13 cellular contexts compared by ENCODE assay signal in genomic region chr17:35172321-35172720, GRCh38. TPM values are rescaled to one million over a fixed set of nuclear protein-coding genes. Genes with fewer than 3 reads are reported as not detected.
A peak's percentile ranks its signal among the peaks of the same experiment; 100 is the strongest.
DNase-seq lines count a peak whose midpoint lies in the region; ATAC-seq lines count a peak whose summit lies in the region.
"Not testable (repeated sequence)": the region's sequence is repeated elsewhere in the genome, so short reads cannot be mapped to it uniquely, and the experiment has no call there.
"Had no signal": no experiment of that assay in that cellular context is flagged by ENCODE, and none has a peak within 500 bp of the region (broad histone marks: within the 10 kb centered on the region; RNA-seq: fewer than 3 reads in every experiment).

No MANE protein-coding gene starts in this region.

- not testable (repeated sequence) for H3K36me3 ChIP-seq in CD8-positive, alpha-beta memory T cell (ENCODE audit: insufficient read depth, low read length); effector memory CD4-positive, alpha-beta T cell (ENCODE audit: control insufficient read depth, insufficient read depth, low read length); naive thymus-derived CD4-positive, alpha-beta T cell (ENCODE audit: control insufficient read depth in 2 of 3, insufficient read depth in 3 of 3, low read length in 3 of 3)

- H3K27me3 Mint-ChIP-seq in CD8-positive, alpha-beta memory T cell; activated CD4-positive, alpha-beta memory T cell treated with anti-CD3 and anti-CD28 coated beads for 36 hours; activated naive CD4-positive, alpha-beta T cell treated with anti-CD3 and anti-CD28 coated beads, Interleukin-2, amount 50 U/mL, for 24 hours; naive thymus-derived CD4-positive, alpha-beta T cell; stimulated activated naive CD8-positive, alpha-beta T cell treated with anti-CD3 and anti-CD28 coated beads, Interleukin-15, Interleukin-2, amounts not matched to agents 100 ng/mL and 50 ng/mL, for 24 hours: not testable (repeated sequence)

- H3K27ac ChIP-seq in CD8-positive, alpha-beta memory T cell (ENCODE audit: low read depth, low read length) = not testable (repeated sequence)
- peak overlapping the region; percentile 46 for H3K27ac ChIP-seq in effector memory CD4-positive, alpha-beta T cell (ENCODE audit: insufficient read depth, low read length, poor library complexity, severe bottlenecking)
- H3K27ac ChIP-seq in naive thymus-derived CD4-positive, alpha-beta T cell (ENCODE audit: low read depth, low read length) = peak overlapping the region; percentile 47

- CTCF ChIA-PET in CD8-positive, alpha-beta memory T cell (lab: Charles Lee) = interaction anchor here (0.9 to 1.6 kb wide), 6 partner anchors 42 to 575 kb away, joined by 3 to 6 read pairs (median 4); no protein-coding TSS in a partner anchor
- CTCF ChIA-PET in activated CD4-positive, alpha-beta memory T cell treated with anti-CD3 and anti-CD28 coated beads for 36 hours (lab: Charles Lee) = not testable (repeated sequence)
- CTCF ChIA-PET in naive thymus-derived CD4-positive, alpha-beta T cell (lab: Charles Lee) = interaction anchor here (1.0 to 1.1 kb wide), 2 partner anchors 68 to 361 kb away, joined by 3 to 5 read pairs; no protein-coding TSS in a partner anchor

- H3K4me1 ChIP-seq in CD8-positive, alpha-beta memory T cell (ENCODE audit: insufficient read depth, low read length) = peaks cover 50% of the 10 kb centered on the region
- H3K4me1 ChIP-seq in effector memory CD4-positive, alpha-beta T cell (ENCODE audit: control insufficient read depth, insufficient read depth, low read length, poor library complexity, severe bottlenecking) = peaks cover 24% of the 10 kb centered on the region
- H3K4me1 ChIP-seq in naive thymus-derived CD4-positive, alpha-beta T cell (ENCODE audit: control insufficient read depth in 2 of 2, insufficient read depth in 2 of 2, low read length in 2 of 2) = peaks cover 24 to 31% of the 10 kb centered on the region in 2 donors

- not testable (repeated sequence) for H3K4me3 ChIP-seq in CD8-positive, alpha-beta memory T cell (ENCODE audit: low read length); effector memory CD4-positive, alpha-beta T cell (ENCODE audit: insufficient read depth, low read depth, low read length, poor library complexity, severe bottlenecking); naive thymus-derived CD4-positive, alpha-beta T cell (ENCODE audit: low read length)

- H3K9me3 ChIP-seq in CD8-positive, alpha-beta memory T cell (ENCODE audit: low read length); effector memory CD4-positive, alpha-beta T cell (ENCODE audit: control insufficient read depth, low read length); naive thymus-derived CD4-positive, alpha-beta T cell (ENCODE audit: control insufficient read depth in 2 of 3, low read length in 3 of 3): not testable (repeated sequence)

- peak overlapping the region; percentile 53 to 96 (median 77) for H3K27ac Mint-ChIP-seq in CD8-positive, alpha-beta memory T cell
- H3K27ac Mint-ChIP-seq in activated CD4-positive, alpha-beta memory T cell treated with anti-CD3 and anti-CD28 coated beads for 36 hours = not testable (repeated sequence)
- peak overlapping the region; percentile 70 for H3K27ac Mint-ChIP-seq in activated naive CD4-positive, alpha-beta T cell treated with anti-CD3 and anti-CD28 coated beads, Interleukin-2, amount 50 U/mL, for 24 hours
- peak overlapping the region; percentile 60 to 95 (median 88) for H3K27ac Mint-ChIP-seq in naive thymus-derived CD4-positive, alpha-beta T cell
- peak overlapping the region; percentile 38 for H3K27ac Mint-ChIP-seq in stimulated activated naive CD8-positive, alpha-beta T cell treated with anti-CD3 and anti-CD28 coated beads, Interleukin-15, Interleukin-2, amounts not matched to agents 100 ng/mL and 50 ng/mL, for 24 hours

- not testable (repeated sequence) for H3K27me3 ChIP-seq in CD8-positive, alpha-beta memory T cell (ENCODE audit: insufficient read depth, low read length, poor library complexity, severe bottlenecking); effector memory CD4-positive, alpha-beta T cell (replicated peaks; ENCODE audit: control insufficient read depth, insufficient read depth, low read length, poor library complexity, severe bottlenecking); naive thymus-derived CD4-positive, alpha-beta T cell (ENCODE audit: control insufficient read depth in 2 of 2, insufficient read depth in 2 of 2, low read length in 2 of 2)

- peaks cover 52 to 60% (median 54%) of the 10 kb centered on the region in 3 donors for H3K4me1 Mint-ChIP-seq in CD8-positive, alpha-beta memory T cell
- peaks cover 39% of the 10 kb centered on the region for H3K4me1 Mint-ChIP-seq in activated CD4-positive, alpha-beta memory T cell treated with anti-CD3 and anti-CD28 coated beads for 36 hours (ENCODE audit: low read depth)
- H3K4me1 Mint-ChIP-seq in activated naive CD4-positive, alpha-beta T cell treated with anti-CD3 and anti-CD28 coated beads, Interleukin-2, amount 50 U/mL, for 24 hours = peaks cover 58% of the 10 kb centered on the region
- H3K4me1 Mint-ChIP-seq in naive thymus-derived CD4-positive, alpha-beta T cell = peaks cover 28 to 67% (median 53%) of the 10 kb centered on the region in 7 donors
- peaks cover 41% of the 10 kb centered on the region for H3K4me1 Mint-ChIP-seq in stimulated activated naive CD8-positive, alpha-beta T cell treated with anti-CD3 and anti-CD28 coated beads, Interleukin-15, Interleukin-2, amounts not matched to agents 100 ng/mL and 50 ng/mL, for 24 hours (ENCODE audit: low read depth)

- H3K36me3 Mint-ChIP-seq in CD8-positive, alpha-beta memory T cell; activated CD4-positive, alpha-beta memory T cell treated with anti-CD3 and anti-CD28 coated beads for 36 hours; activated naive CD4-positive, alpha-beta T cell treated with anti-CD3 and anti-CD28 coated beads, Interleukin-2, amount 50 U/mL, for 24 hours; naive thymus-derived CD4-positive, alpha-beta T cell; stimulated activated naive CD8-positive, alpha-beta T cell treated with anti-CD3 and anti-CD28 coated beads, Interleukin-15, Interleukin-2, amounts not matched to agents 100 ng/mL and 50 ng/mL, for 24 hours (ENCODE audit: low read depth): not testable (repeated sequence)

- intact Hi-C loops in activated CD4-positive, alpha-beta memory T cell treated with anti-CD3 and anti-CD28 coated beads for 36 hours (cut with micrococcal nuclease) = loop anchor here (5.0 kb wide), 1 partner anchor 140 kb away; no protein-coding TSS in a partner anchor
- intact Hi-C loops in naive thymus-derived CD4-positive, alpha-beta T cell (cut with micrococcal nuclease) = loop anchor here in 1 of 2 donors (5.0 kb wide), 2 partner anchors 200 to 315 kb away; partner anchors contain the start of gene SLFN11

- not testable (repeated sequence) for DNase-seq in CD8-positive, alpha-beta memory T cell; effector memory CD4-positive, alpha-beta T cell; naive thymus-derived CD4-positive, alpha-beta T cell
- DNase-seq in activated CD4-positive, alpha-beta memory T cell treated with anti-CD3 and anti-CD28 coated beads for 36 hours = peak; percentile 8
- DNase-seq in activated CD8-positive, alpha-beta memory T cell treated with anti-CD3 and anti-CD28 coated beads, Interleukin-2, amount 50 U/mL, for 48 hours = peak; percentile 34

- H3K4me3 Mint-ChIP-seq in CD8-positive, alpha-beta memory T cell = peak overlapping the region in 5 of 7 donors; percentile 11 to 73 (median 19)
- not testable (repeated sequence) for H3K4me3 Mint-ChIP-seq in activated CD4-positive, alpha-beta memory T cell treated with anti-CD3 and anti-CD28 coated beads for 36 hours; stimulated activated naive CD8-positive, alpha-beta T cell treated with anti-CD3 and anti-CD28 coated beads, Interleukin-15, Interleukin-2, amounts not matched to agents 100 ng/mL and 50 ng/mL, for 24 hours
- H3K4me3 Mint-ChIP-seq in activated naive CD4-positive, alpha-beta T cell treated with anti-CD3 and anti-CD28 coated beads, Interleukin-2, amount 50 U/mL, for 24 hours = peak overlapping the region; percentile 61
- peak overlapping the region in 4 of 10 donors; percentile 23 to 79 (median 50) for H3K4me3 Mint-ChIP-seq in naive thymus-derived CD4-positive, alpha-beta T cell

- H3K9me3 Mint-ChIP-seq in CD8-positive, alpha-beta memory T cell; activated CD4-positive, alpha-beta memory T cell treated with anti-CD3 and anti-CD28 coated beads for 36 hours; activated naive CD4-positive, alpha-beta T cell treated with anti-CD3 and anti-CD28 coated beads, Interleukin-2, amount 50 U/mL, for 24 hours; naive thymus-derived CD4-positive, alpha-beta T cell; stimulated activated naive CD8-positive, alpha-beta T cell treated with anti-CD3 and anti-CD28 coated beads, Interleukin-15, Interleukin-2, amounts not matched to agents 100 ng/mL and 50 ng/mL, for 24 hours: not testable (repeated sequence)

- ATAC-seq in naive thymus-derived CD4-positive, alpha-beta T cell = not testable (repeated sequence)

- POLR2A ChIA-PET in CD8-positive, alpha-beta memory T cell (lab: Charles Lee); activated CD4-positive, alpha-beta memory T cell treated with anti-CD3 and anti-CD28 coated beads for 36 hours (lab: Charles Lee): not testable (repeated sequence)
- POLR2A ChIA-PET in naive thymus-derived CD4-positive, alpha-beta T cell (lab: Charles Lee) = interaction anchor here (0.7 to 4.8 kb wide), 7 partner anchors 39 to 408 kb away, joined by 3 to 31 read pairs (median 3); partner anchors contain the start of gene SLFN5

RNA-seq across cellular contexts. Expression of gene SLC35G3, which starts 21.9 kb away (rescaled TPM):
- not detected for total RNA-seq in CD8-positive, alpha-beta memory T cell
- not detected for polyA plus RNA-seq in CD8-positive, alpha-beta memory T cell
- total RNA-seq in activated CD4-positive, alpha-beta memory T cell treated with anti-CD3 and anti-CD28 coated beads for 36 hours = not detected
- total RNA-seq in naive thymus-derived CD4-positive, alpha-beta T cell = not detected
- not detected for polyA plus RNA-seq in naive thymus-derived CD4-positive, alpha-beta T cell
- total RNA-seq: HepG2, HFFc6, HT1080, M059J, Right ventricle myocardium superior had no signal
- polyA plus RNA-seq: A549, HepG2 had no signal

RNA-seq across cellular contexts. Expression of gene UNC45B, which starts 24.7 kb away (rescaled TPM):
- not detected for total RNA-seq in CD8-positive, alpha-beta memory T cell
- polyA plus RNA-seq in CD8-positive, alpha-beta memory T cell = 0.43 TPM
- total RNA-seq in activated CD4-positive, alpha-beta memory T cell treated with anti-CD3 and anti-CD28 coated beads for 36 hours = under 1 TPM; 0.05 to 0.07 TPM
- total RNA-seq in naive thymus-derived CD4-positive, alpha-beta T cell = under 1 TPM; 0.10 to 0.62 (median 0.29) TPM
- under 1 TPM; 0.10 to 0.22 TPM for polyA plus RNA-seq in naive thymus-derived CD4-positive, alpha-beta T cell
- total RNA-seq: HepG2, HFFc6, HT1080 had no signal
- polyA plus RNA-seq: A549 had no signal

RNA-seq across cellular contexts. Expression of gene NLE1, which starts 30.2 kb away (rescaled TPM):
- total RNA-seq in CD8-positive, alpha-beta memory T cell = 10 to 100 TPM; 54.0 to 58.3 TPM
- 4.6 TPM for polyA plus RNA-seq in CD8-positive, alpha-beta memory T cell
- 10 to 100 TPM; 29.9 to 31.4 TPM for total RNA-seq in activated CD4-positive, alpha-beta memory T cell treated with anti-CD3 and anti-CD28 coated beads for 36 hours
- 10 to 100 TPM in 4 of 5 experiments, 1 to 10 TPM in 1; 10.0 to 29.4 (median 21.8) TPM for total RNA-seq in naive thymus-derived CD4-positive, alpha-beta T cell
- 10 to 100 TPM in 1 of 2 donors, 1 to 10 TPM in 1; 6.1 to 10.7 TPM for polyA plus RNA-seq in naive thymus-derived CD4-positive, alpha-beta T cell

RNA-seq across cellular contexts. Expression of gene FNDC8, which starts 50.9 kb away (rescaled TPM):
- under 1 TPM; 0.15 to 0.16 TPM for total RNA-seq in CD8-positive, alpha-beta memory T cell
- polyA plus RNA-seq in CD8-positive, alpha-beta memory T cell = not detected
- total RNA-seq in activated CD4-positive, alpha-beta memory T cell treated with anti-CD3 and anti-CD28 coated beads for 36 hours = not detected
- total RNA-seq in naive thymus-derived CD4-positive, alpha-beta T cell = not detected
- polyA plus RNA-seq in naive thymus-derived CD4-positive, alpha-beta T cell = not detected
- total RNA-seq: HepG2, HFFc6, HT1080, M059J, Right ventricle myocardium superior had no signal
- polyA plus RNA-seq: A549, HepG2 had no signal

RNA-seq across cellular contexts. Expression of gene RAD51D, which starts 52.7 kb away (rescaled TPM):
- total RNA-seq in CD8-positive, alpha-beta memory T cell = 10 to 100 TPM; 27.5 to 29.8 TPM
- polyA plus RNA-seq in CD8-positive, alpha-beta memory T cell = 11.9 TPM
- total RNA-seq in activated CD4-positive, alpha-beta memory T cell treated with anti-CD3 and anti-CD28 coated beads for 36 hours = 10 to 100 TPM; 29.7 to 36.7 TPM
- 10 to 100 TPM; 15.0 to 34.2 (median 25.4) TPM for total RNA-seq in naive thymus-derived CD4-positive, alpha-beta T cell
- 10 to 100 TPM in 1 of 2 donors, 1 to 10 TPM in 1; 7.0 to 17.6 TPM for polyA plus RNA-seq in naive thymus-derived CD4-positive, alpha-beta T cell
